Comparison of ENCODE assay signal across 1 cellular context in genomic region chr11:64358536-64358906, GRCh38.
TF ChIP-seq lines count a peak whose summit lies in the region.

No MANE protein-coding gene starts in this region.

TF ChIP-seq in K562, 482 proteins besides CTCF, POLR2A, EP300 and RAD21 (continued from another document):
- no peak for TF ChIP-seq ZNF592 (IDR thresholded peaks at IDR 0.05)
- no peak for TF ChIP-seq SUPT5H (IDR thresholded peaks at IDR 0.05)
- no peak for TF ChIP-seq CHAMP1 (IDR thresholded peaks at IDR 0.05)
- TF ChIP-seq SMAD3 (CRISPR knock-in tag; conservative IDR thresholded peaks at IDR 0.05): no peak
- TF ChIP-seq XRCC5 (IDR thresholded peaks at IDR 0.05; ENCODE audit: low read depth, low read length): no peak
- TF ChIP-seq ZNF175 (CRISPR knock-in tag; IDR thresholded peaks at IDR 0.05; ENCODE audit: low read depth): no peak
- no peak for TF ChIP-seq CTBP1 (IDR thresholded peaks at IDR 0.05; ENCODE audit: borderline replicate concordance)
- TF ChIP-seq NUFIP1 (IDR thresholded peaks at IDR 0.05; ENCODE audit: partially characterized antibody): no peak
- TF ChIP-seq TCFL5 (CRISPR knock-in tag; conservative IDR thresholded peaks at IDR 0.05): no peak
- no peak for TF ChIP-seq GTF2E2 (tag; IDR thresholded peaks at IDR 0.05)
- no peak for TF ChIP-seq ZNF551 (CRISPR knock-in tag; IDR thresholded peaks at IDR 0.05)
- TF ChIP-seq ZC3H11A (IDR thresholded peaks at IDR 0.05; ENCODE audit: low read depth, low read length): no peak
- TF ChIP-seq ZBTB17 (CRISPR knock-in tag; IDR thresholded peaks at IDR 0.05): no peak
- no peak for TF ChIP-seq NFIC (IDR thresholded peaks at IDR 0.05)
- no peak for TF ChIP-seq PREB (CRISPR knock-in tag; IDR thresholded peaks at IDR 0.05)
- TF ChIP-seq KDM5B (IDR thresholded peaks at IDR 0.05; ENCODE audit: insufficient replicate concordance, low read depth, low read length): no peak
- TF ChIP-seq, protein P1, sequence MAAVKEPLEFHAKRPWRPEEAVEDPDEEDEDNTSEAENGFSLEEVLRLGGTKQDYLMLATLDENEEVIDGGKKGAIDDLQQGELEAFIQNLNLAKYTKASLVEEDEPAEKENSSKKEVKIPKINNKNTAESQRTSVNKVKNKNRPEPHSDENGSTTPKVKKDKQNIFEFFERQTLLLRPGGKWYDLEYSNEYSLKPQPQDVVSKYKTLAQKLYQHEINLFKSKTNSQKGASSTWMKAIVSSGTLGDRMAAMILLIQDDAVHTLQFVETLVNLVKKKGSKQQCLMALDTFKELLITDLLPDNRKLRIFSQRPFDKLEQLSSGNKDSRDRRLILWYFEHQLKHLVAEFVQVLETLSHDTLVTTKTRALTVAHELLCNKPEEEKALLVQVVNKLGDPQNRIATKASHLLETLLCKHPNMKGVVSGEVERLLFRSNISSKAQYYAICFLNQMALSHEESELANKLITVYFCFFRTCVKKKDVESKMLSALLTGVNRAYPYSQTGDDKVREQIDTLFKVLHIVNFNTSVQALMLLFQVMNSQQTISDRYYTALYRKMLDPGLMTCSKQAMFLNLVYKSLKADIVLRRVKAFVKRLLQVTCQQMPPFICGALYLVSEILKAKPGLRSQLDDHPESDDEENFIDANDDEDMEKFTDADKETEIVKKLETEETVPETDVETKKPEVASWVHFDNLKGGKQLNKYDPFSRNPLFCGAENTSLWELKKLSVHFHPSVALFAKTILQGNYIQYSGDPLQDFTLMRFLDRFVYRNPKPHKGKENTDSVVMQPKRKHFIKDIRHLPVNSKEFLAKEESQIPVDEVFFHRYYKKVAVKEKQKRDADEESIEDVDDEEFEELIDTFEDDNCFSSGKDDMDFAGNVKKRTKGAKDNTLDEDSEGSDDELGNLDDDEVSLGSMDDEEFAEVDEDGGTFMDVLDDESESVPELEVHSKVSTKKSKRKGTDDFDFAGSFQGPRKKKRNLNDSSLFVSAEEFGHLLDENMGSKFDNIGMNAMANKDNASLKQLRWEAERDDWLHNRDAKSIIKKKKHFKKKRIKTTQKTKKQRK (IDR thresholded peaks at IDR 0.05; ENCODE audit: borderline replicate concordance, low read depth, low read length): no peak
- TF ChIP-seq TBP (optimal IDR thresholded peaks at IDR 0.05; ENCODE audit: low read depth, low read length): no peak
- no peak for TF ChIP-seq POLR3A (IDR thresholded peaks at IDR 0.05; ENCODE audit: borderline replicate concordance, extremely low read depth, insufficient read depth, insufficient read length)
- TF ChIP-seq, protein P2, sequence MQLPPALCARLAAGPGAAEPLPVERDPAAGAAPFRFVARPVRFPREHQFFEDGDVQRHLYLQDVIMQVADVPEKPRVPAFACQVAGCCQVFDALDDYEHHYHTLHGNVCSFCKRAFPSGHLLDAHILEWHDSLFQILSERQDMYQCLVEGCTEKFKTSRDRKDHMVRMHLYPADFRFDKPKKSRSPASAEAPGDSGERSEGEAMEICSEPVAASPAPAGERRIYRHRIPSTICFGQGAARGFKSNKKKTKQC (CRISPR knock-in tag; IDR thresholded peaks at IDR 0.05): 0 out of 2 replicates have a peak, but pooled peaks have one; percentile 3
- no peak for TF ChIP-seq ZNF354B (CRISPR knock-in tag; IDR thresholded peaks at IDR 0.05)
- TF ChIP-seq, protein P3, sequence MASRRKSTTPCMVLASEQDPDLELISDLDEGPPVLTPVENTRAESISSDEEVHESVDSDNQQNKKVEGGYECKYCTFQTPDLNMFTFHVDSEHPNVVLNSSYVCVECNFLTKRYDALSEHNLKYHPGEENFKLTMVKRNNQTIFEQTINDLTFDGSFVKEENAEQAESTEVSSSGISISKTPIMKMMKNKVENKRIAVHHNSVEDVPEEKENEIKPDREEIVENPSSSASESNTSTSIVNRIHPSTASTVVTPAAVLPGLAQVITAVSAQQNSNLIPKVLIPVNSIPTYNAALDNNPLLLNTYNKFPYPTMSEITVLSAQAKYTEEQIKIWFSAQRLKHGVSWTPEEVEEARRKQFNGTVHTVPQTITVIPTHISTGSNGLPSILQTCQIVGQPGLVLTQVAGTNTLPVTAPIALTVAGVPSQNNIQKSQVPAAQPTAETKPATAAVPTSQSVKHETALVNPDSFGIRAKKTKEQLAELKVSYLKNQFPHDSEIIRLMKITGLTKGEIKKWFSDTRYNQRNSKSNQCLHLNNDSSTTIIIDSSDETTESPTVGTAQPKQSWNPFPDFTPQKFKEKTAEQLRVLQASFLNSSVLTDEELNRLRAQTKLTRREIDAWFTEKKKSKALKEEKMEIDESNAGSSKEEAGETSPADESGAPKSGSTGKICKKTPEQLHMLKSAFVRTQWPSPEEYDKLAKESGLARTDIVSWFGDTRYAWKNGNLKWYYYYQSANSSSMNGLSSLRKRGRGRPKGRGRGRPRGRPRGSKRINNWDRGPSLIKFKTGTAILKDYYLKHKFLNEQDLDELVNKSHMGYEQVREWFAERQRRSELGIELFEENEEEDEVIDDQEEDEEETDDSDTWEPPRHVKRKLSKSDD (conservative IDR thresholded peaks at IDR 0.05; ENCODE audit: low read length): no peak
- TF ChIP-seq PCBP1 (IDR thresholded peaks at IDR 0.05; ENCODE audit: low read depth, low read length, poor library complexity, severe bottlenecking): no peak
